Comparison of ENCODE assay signal across 21 cellular contexts in the genomic region with DNA sequence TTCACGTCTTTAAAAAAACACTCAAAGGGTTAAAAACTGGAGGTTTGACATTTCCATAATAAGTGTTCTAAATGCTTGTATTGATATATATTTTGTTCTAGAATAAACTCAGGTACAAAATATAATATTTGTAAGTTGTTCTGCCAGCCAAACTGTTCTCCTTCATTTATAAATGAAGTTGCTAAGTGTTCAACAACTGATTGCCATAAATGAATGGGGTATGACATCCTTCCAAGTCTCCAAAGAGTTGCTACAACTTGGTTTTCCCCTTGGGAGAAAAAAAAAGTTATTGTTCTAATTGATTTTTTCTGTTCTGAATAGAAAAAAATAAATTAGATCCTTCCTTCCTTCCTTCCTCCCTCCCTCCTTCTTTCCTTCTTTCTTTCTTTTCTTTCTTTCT.
DNase-seq lines count a peak whose midpoint lies in the region; FAIRE-seq and TF ChIP-seq lines count a peak whose summit lies in the region.
"Had no signal": no experiment of that assay in that cellular context is flagged by ENCODE, and none has a peak within 500 bp of the region (broad histone marks: within the 10 kb centered on the region; RNA-seq: fewer than 3 reads in every experiment).

No MANE protein-coding gene starts in this region.

- TF ChIP-seq CTCF in mammary epithelial cell (conservative IDR thresholded peaks at IDR 0.05 in 1 of 2, IDR thresholded peaks at IDR 0.05 in 1 of 2; ENCODE audit: extremely low read depth in 1 of 2, insufficient read depth in 1 of 2, low read depth in 1 of 2, low read length in 2 of 2) (no peak), keratinocyte (optimal IDR thresholded peaks at IDR 0.05 in 1 of 3, IDR thresholded peaks at IDR 0.05 in 1 of 3, conservative IDR thresholded peaks at IDR 0.05 in 1 of 3; ENCODE audit: extremely low read depth in 1 of 3, insufficient read depth in 2 of 3, low read length in 3 of 3) (no peak), tibial artery (IDR thresholded peaks at IDR 0.05) (no peak), kidney (IDR thresholded peaks at IDR 0.05; ENCODE audit: borderline replicate concordance, extremely low read depth, insufficient read depth) (no peak)

- H3K27me3 ChIP-seq in mammary epithelial cell (ENCODE audit: insufficient read depth, low read length) (no peaks in the 10 kb centered on the region), keratinocyte (ENCODE audit: control insufficient read depth, extremely low read depth, insufficient read depth, low read length) (no peaks in the 10 kb centered on the region), tibial artery (no peaks in the 10 kb centered on the region)

- no TSS peak for BruUV-seq in mammary epithelial cell (replicated peaks; lab: Mats Ljungman, UMichigan)

- H3K4me3 ChIP-seq in mammary epithelial cell (replicated peaks in 1 of 3; ENCODE audit: insufficient read depth in 1 of 3, low read depth in 2 of 3, low read length in 3 of 3) (no peak overlapping the region), keratinocyte (ENCODE audit: control insufficient read depth in 2 of 3, extremely low read depth in 1 of 3, insufficient read depth in 2 of 3, low read depth in 1 of 3, low read length in 3 of 3) (no peak overlapping the region), tibial artery (no peak overlapping the region), kidney (ENCODE audit: low read length in 2 of 2) (no peak overlapping the region)
- H3K4me3 ChIP-seq: GM23338, lower lobe of right lung had no signal

- CTCF ChIA-PET in mammary epithelial cell (lab: Charles Lee; ENCODE audit: low non-redundant PET), result no interaction called here

- peaks cover 7% of the 10 kb centered on the region for H3K36me3 ChIP-seq in mammary epithelial cell (ENCODE audit: insufficient read depth, low read length)
- peaks cover 2 to 16% of the 10 kb centered on the region in 2 experiments for H3K36me3 ChIP-seq in keratinocyte (ENCODE audit: control insufficient read depth in 2 of 2, extremely low read depth in 1 of 2, insufficient read depth in 2 of 2, low read length in 2 of 2)
- H3K36me3 ChIP-seq in tibial artery, result peaks cover 0 to 11% (median 5%) of the 10 kb centered on the region in 3 donors
- no peaks in the 10 kb centered on the region for H3K36me3 ChIP-seq in kidney (ENCODE audit: control insufficient read depth in 1 of 2, insufficient read depth in 2 of 2, low read length in 2 of 2)
- H3K36me3 ChIP-seq: lower lobe of right lung had no signal

- H3K9me1 ChIP-seq in keratinocyte (ENCODE audit: control insufficient read depth, extremely low read depth, insufficient read depth, low read length), result no peaks in the 10 kb centered on the region

- peaks cover 38% of the 10 kb centered on the region for H3K4me1 ChIP-seq in mammary epithelial cell (ENCODE audit: insufficient read depth, low read length)
- peaks cover 44% of the 10 kb centered on the region for H3K4me1 ChIP-seq in keratinocyte (ENCODE audit: control insufficient read depth, extremely low read depth, insufficient read depth, low read length)
- H3K4me1 ChIP-seq in tibial artery, result peaks cover 3 to 57% (median 22%) of the 10 kb centered on the region in 4 donors
- H3K4me1 ChIP-seq in kidney (ENCODE audit: control insufficient read depth in 1 of 2, insufficient read depth in 1 of 2, low read depth in 1 of 2, low read length in 2 of 2), result no peaks in the 10 kb centered on the region

- H3K27ac ChIP-seq in mammary epithelial cell (ENCODE audit: insufficient read depth, low read depth, low read length) (peak overlapping the region; percentile 98), keratinocyte (ENCODE audit: control insufficient read depth, insufficient read depth, low read length) (peak overlapping the region; percentile 83), tibial artery (peak overlapping the region; percentile 54 to 67), kidney (ENCODE audit: low read depth in 2 of 2, low read length in 2 of 2) (no peak overlapping the region)
- H3K27ac ChIP-seq: lower lobe of right lung had no signal

- H3K79me2 ChIP-seq in mammary epithelial cell (ENCODE audit: insufficient read depth, low read length) (peaks cover 41% of the 10 kb centered on the region), keratinocyte (ENCODE audit: control insufficient read depth, insufficient read depth, low read length) (peaks cover 50% of the 10 kb centered on the region)

- dilution Hi-C loops in mammary epithelial cell (cut with HindIII; ENCODE audit: low sequenced_read_pairs), result no loop called here
- dilution Hi-C loops in keratinocyte (cut with MboI; ENCODE audit: extremely low pct_ligation_motif_present, low sequenced_read_pairs), result no loop called here

- WGBS in mammary epithelial cell (ENCODE audit: low coverage, missing lambda C conversion rate), result 86% methylated on average over 1 of the region's 1 CpG

- DNase-seq in M059J (ENCODE audit: low read depth) (peak; percentile 40), mammary epithelial cell (no peak), keratinocyte (ENCODE audit: low read depth, low spot score) (no peak), tibial artery (no peak), COLO668 (lab: John Stamatoyannopoulos, UW; ENCODE audit: unreplicated experiment) (no peak), NCI-H1436 treated with DMSO at 0.1 percent for 48 hours (lab: John Stamatoyannopoulos, UW) (no peak), kidney (no peak)
- DNase-seq: activated CD4-positive, alpha-beta T cell treated with anti-CD3 and anti-CD28 coated beads, Interleukin-2, amount 50 U/mL, for 1 hour; activated naive CD4-positive, alpha-beta T cell treated with anti-CD3 and anti-CD28 coated beads, Interleukin-2, amount 10 ng/mL, durations not matched to agents 7 days and 5 days; CD8-positive, alpha-beta memory T cell; DMS79 treated with DMSO at 0.1 percent for 48 hours; erythroblast; islet precursor cell; lower lobe of right lung; MV-4-11; NCI-H1694; NCI-H2171 treated with DMSO at 0.1 percent for 48 hours; NCI-H526; stimulated activated naive CD8-positive, alpha-beta T cell treated with anti-CD3 and anti-CD28 coated beads, Interleukin-15, amount 100 ng/mL, for 72 hours; T-helper 9 cell had no signal

- H3K9me3 ChIP-seq in mammary epithelial cell (replicated peaks; ENCODE audit: insufficient read depth, low read length), result peaks cover 19% of the 10 kb centered on the region
- peaks cover 22% of the 10 kb centered on the region for H3K9me3 ChIP-seq in keratinocyte (ENCODE audit: control insufficient read depth, low read depth, low read length)
- peaks cover 0 to 17% (median 7%) of the 10 kb centered on the region in 3 donors for H3K9me3 ChIP-seq in tibial artery
- H3K9me3 ChIP-seq in kidney (ENCODE audit: control insufficient read depth in 1 of 2, low read length in 2 of 2), result no peaks in the 10 kb centered on the region

- in situ Hi-C loops in mammary epithelial cell (cut with MboI; ENCODE audit: low sequenced_read_pairs in 2 of 2), result no loop called here

- FAIRE-seq in keratinocyte (lab: Jason Lieb, UNC) (no peak), kidney (lab: Jason Lieb, UNC) (no peak)

- H3K9ac ChIP-seq in mammary epithelial cell (ENCODE audit: insufficient read depth, low read length), result no peak overlapping the region
- H3K9ac ChIP-seq in keratinocyte (ENCODE audit: control insufficient read depth, extremely low read depth, insufficient read depth, low read length), result peak overlapping the region; percentile 16
- no peak overlapping the region for H3K9ac ChIP-seq in kidney (ENCODE audit: low read length in 2 of 2)

- H3K4me2 ChIP-seq in mammary epithelial cell (ENCODE audit: insufficient read depth, low read depth, low read length) (peak overlapping the region; percentile 97), keratinocyte (ENCODE audit: control insufficient read depth, extremely low read depth, insufficient read depth, low read depth, low read length) (peak overlapping the region; percentile 88)
- H3K4me2 ChIP-seq: GM23338 had no signal

- intact Hi-C loops in mammary epithelial cell (cut with micrococcal nuclease), result no loop called here
- intact Hi-C loops in tibial artery (cut with DNase I; ENCODE audit: low total_unique reads), result no loop called here
- intact Hi-C loops in kidney (cut with DNase I), result no loop called here

- no peaks in the 10 kb centered on the region for H4K20me1 ChIP-seq in mammary epithelial cell (ENCODE audit: insufficient read depth, low read length)
- H4K20me1 ChIP-seq in keratinocyte (ENCODE audit: control insufficient read depth, extremely low read depth, insufficient read depth, low read length), result no peaks in the 10 kb centered on the region

- no peak overlapping the region for H2AFZ ChIP-seq in mammary epithelial cell (ENCODE audit: low read depth, low read length)
- no peak overlapping the region for H2AFZ ChIP-seq in keratinocyte (ENCODE audit: control insufficient read depth, low read length)

Comparison
In these comparisons a context has a peak if more than half of its experiments do, and no peak if none do; other contexts are left out.
1. H3K27ac ChIP-seq: peak in mammary epithelial cell (single experiment), keratinocyte (single experiment) and tibial artery (2 of 2); none in kidney (0 of 2).